Comparison of ENCODE assay signal across 12 cellular contexts in genomic region chr22:39290724-39291161, GRCh38. TPM values are rescaled to one million over a fixed set of nuclear protein-coding genes. Genes with fewer than 3 reads are reported as not detected.
DNase-seq lines count a peak whose midpoint lies in the region; ATAC-seq and TF ChIP-seq lines count a peak whose summit lies in the region.
"Had no signal": no experiment of that assay in that cellular context is flagged by ENCODE, and none has a peak within 500 bp of the region (broad histone marks: within the 10 kb centered on the region; RNA-seq: fewer than 3 reads in every experiment).

No MANE protein-coding gene starts in this region.

- no peak overlapping the region for H3K4me3 ChIP-seq in RWPE2 (ENCODE audit: severe bottlenecking)
- no peak overlapping the region for H3K4me3 ChIP-seq in gastroesophageal sphincter
- no peak overlapping the region for H3K4me3 ChIP-seq in BE2C (ENCODE audit: low read depth, low read length)

- H3K9me3 ChIP-seq in RWPE2 (ENCODE audit: severe bottlenecking) (no peaks in the 10 kb centered on the region), gastroesophageal sphincter (no peaks in the 10 kb centered on the region), BE2C (no peaks in the 10 kb centered on the region)

- H3K27me3 Mint-ChIP-seq in osteocyte (ENCODE audit: unreplicated experiment): no peaks in the 10 kb centered on the region

- DNase-seq in Daoy (ENCODE audit: low read depth): peak; percentile 73
- peak; percentile 89 for DNase-seq in RWPE2 (ENCODE audit: low spot score)
- no peak for DNase-seq in osteocyte (ENCODE audit: extremely low spot score, unreplicated experiment)
- no peak for DNase-seq in DMS79 treated with DMSO at 0.1 percent for 48 hours (lab: John Stamatoyannopoulos, UW)
- no peak for DNase-seq in BE2C
- DNase-seq: NCI-H748 treated with DMSO at 0.1 percent for 48 hours; stimulated activated CD8-positive, alpha-beta memory T cell treated with anti-CD3 and anti-CD28 coated beads, Interleukin-4, amount 100 ng/mL, for 48 hours had no signal

- TF ChIP-seq POLR2A in gastroesophageal sphincter (IDR thresholded peaks at IDR 0.05): no peak

- H3K27me3 ChIP-seq in RWPE2 (ENCODE audit: insufficient read depth, poor library complexity, severe bottlenecking) (no peaks in the 10 kb centered on the region), gastroesophageal sphincter (no peaks in the 10 kb centered on the region), BE2C (no peaks in the 10 kb centered on the region)

- peak overlapping the region; percentile 96 for H3K27ac Mint-ChIP-seq in osteocyte (ENCODE audit: unreplicated experiment)
- H3K27ac Mint-ChIP-seq: activated naive CD4-positive, alpha-beta T cell treated with anti-CD3 and anti-CD28 coated beads, Interleukin-2, amount 50 U/mL, for 72 hours had no signal

- no peaks in the 10 kb centered on the region for H3K36me3 Mint-ChIP-seq in osteocyte (ENCODE audit: unreplicated experiment)

- H3K36me3 ChIP-seq in RWPE2 (ENCODE audit: low read depth) (no peaks in the 10 kb centered on the region), gastroesophageal sphincter (no peaks in the 10 kb centered on the region), BE2C (no peaks in the 10 kb centered on the region)

- ATAC-seq in RWPE2 (ENCODE audit: low read depth) (peak; percentile 67), gastroesophageal sphincter (peak; percentile 53), HG02938 (IDR thresholded peaks at IDR 0.05; ENCODE audit: unreplicated experiment) (no peak), GM19455 (IDR thresholded peaks at IDR 0.05; ENCODE audit: unreplicated experiment) (no peak)
- ATAC-seq: activated CD4-positive, CD25-positive, alpha-beta regulatory T cell treated with anti-CD3 and anti-CD28 coated beads, Interleukin-2, amount 50 U/mL, for 24 hours; activated naive CD4-positive, alpha-beta T cell treated with anti-CD3 and anti-CD28 coated beads, Interleukin-2, amount 50 U/mL, for 72 hours had no signal

- WGBS in gastroesophageal sphincter (ENCODE audit: low coverage in 1 of 2), 2 donors: no CpG with 5 or more reads among the region's 17 CpGs

- H3K27ac ChIP-seq in RWPE2 (ENCODE audit: poor library complexity, severe bottlenecking) (peak overlapping the region; percentile 89), gastroesophageal sphincter (peak overlapping the region in 2 of 4 donors; percentile 70 to 80)

- H3K4me3 Mint-ChIP-seq in osteocyte (ENCODE audit: unreplicated experiment): no peak overlapping the region

- H3K9me3 Mint-ChIP-seq in osteocyte (ENCODE audit: unreplicated experiment): no peaks in the 10 kb centered on the region

- H3K4me1 Mint-ChIP-seq in osteocyte (ENCODE audit: unreplicated experiment): peaks cover 66% of the 10 kb centered on the region

- no peak for TF ChIP-seq EP300 in gastroesophageal sphincter (IDR thresholded peaks at IDR 0.05)

- TF ChIP-seq CTCF in RWPE2 (IDR thresholded peaks at IDR 0.05; ENCODE audit: poor library complexity, severe bottlenecking) (no peak), gastroesophageal sphincter (IDR thresholded peaks at IDR 0.05) (no peak), osteocyte (IDR thresholded peaks at IDR 0.05) (no peak), BE2C (IDR thresholded peaks at IDR 0.05; ENCODE audit: low read depth, low read length) (no peak)

- H3K4me1 ChIP-seq in RWPE2 (ENCODE audit: insufficient read depth, poor library complexity, severe bottlenecking): peaks cover 33% of the 10 kb centered on the region
- peaks cover 0 to 33% (median 23%) of the 10 kb centered on the region in 3 donors for H3K4me1 ChIP-seq in gastroesophageal sphincter
- no peaks in the 10 kb centered on the region for H3K4me1 ChIP-seq in BE2C

RNA-seq across cellular contexts. Expression of gene RPL3, which starts 28.7 kb away (rescaled TPM):
- 2,011 and 2,060 TPM in 2 replicates for total RNA-seq in Daoy (2014; rRNA removed; shearing (Covaris generic))
- 1,000 to 10,000 TPM; 1,539 to 2,425 (median 1,793) TPM for total RNA-seq in gastroesophageal sphincter
- 1,770 and 1,792 TPM in 2 replicates for total RNA-seq in osteocyte
- polyA plus RNA-seq in BE2C (2012; ENCODE audit: insufficient read depth, insufficient read length, low read depth): 1,250 TPM

RNA-seq across cellular contexts. Expression of gene PDGFB, which starts 46.0 kb away (rescaled TPM):
- total RNA-seq in Daoy (2014; rRNA removed; shearing (Covaris generic)): 0.11 and 0.18 TPM in 2 replicates
- 10 to 100 TPM in 3 of 4 donors, 1 to 10 TPM in 1; 7.1 to 27.9 (median 15.1) TPM for total RNA-seq in gastroesophageal sphincter
- 16.8 and 20.0 TPM in 2 replicates for total RNA-seq in osteocyte
- polyA plus RNA-seq in BE2C (2012; ENCODE audit: insufficient read depth, insufficient read length, low read depth): not detected

RNA-seq across cellular contexts. Expression of gene SYNGR1, which starts 59.0 kb away (rescaled TPM):
- 1.4 and 2.7 TPM in 2 replicates for total RNA-seq in Daoy (2014; rRNA removed; shearing (Covaris generic))
- total RNA-seq in gastroesophageal sphincter (10 to 100 TPM; 13.3 to 34.2 (median 20.1) TPM), osteocyte (24.0 and 26.6 TPM in 2 replicates)
- 42.1 TPM for polyA plus RNA-seq in BE2C (2012; ENCODE audit: insufficient read depth, insufficient read length, low read depth)

Comparison
In these comparisons a context has a peak if more than half of its experiments do, and no peak if none do; other contexts are left out.
1. DNase-seq: peak in Daoy (single experiment) and RWPE2 (single experiment); none in osteocyte (single experiment), DMS79 treated with DMSO at 0.1 percent for 48 hours (single experiment) and BE2C (single experiment).
2. ATAC-seq: peak in RWPE2 (single experiment) and gastroesophageal sphincter (single experiment); none in HG02938 (single experiment) and GM19455 (single experiment).